ENCODE assay signal across 18 cellular contexts in the genomic region with DNA sequence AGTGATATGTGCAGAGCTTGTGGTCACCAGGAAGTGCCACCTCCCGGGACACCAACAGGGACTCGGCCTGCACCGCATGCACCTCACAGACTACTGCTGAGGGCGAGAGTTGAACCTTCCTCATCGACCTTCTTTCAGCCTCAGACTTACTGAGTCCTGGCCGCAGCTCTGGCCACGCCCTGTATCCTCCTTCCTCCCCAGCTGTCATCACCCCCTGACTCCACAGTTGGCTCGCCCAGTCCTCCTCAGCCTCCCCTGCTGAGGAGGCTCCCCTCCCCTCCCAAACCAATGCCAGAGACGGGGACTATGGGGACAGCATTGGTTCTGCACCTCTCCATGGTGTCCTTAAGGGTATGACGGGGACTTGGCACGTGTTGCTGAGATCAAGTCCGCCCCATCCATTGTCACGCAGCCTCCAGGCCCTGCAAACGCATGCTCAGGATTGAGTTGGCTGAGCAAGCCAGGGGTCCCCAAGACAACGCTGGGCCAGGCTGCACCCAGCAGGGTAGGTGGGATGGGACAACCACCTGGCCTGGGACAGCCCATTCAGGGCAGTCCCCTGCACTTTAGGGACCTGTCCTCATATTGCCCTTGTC. TPM values are rescaled to one million over a fixed set of nuclear protein-coding genes. Genes with fewer than 3 reads are reported as not detected.
A peak's percentile ranks its signal among the peaks of the same experiment; 100 is the strongest.
DNase-seq lines count a peak whose midpoint lies in the region; ATAC-seq, FAIRE-seq and TF ChIP-seq lines count a peak whose summit lies in the region.
"Had no signal": no experiment of that assay in that cellular context is flagged by ENCODE, and none has a peak within 500 bp of the region (broad histone marks: within the 10 kb centered on the region; RNA-seq: fewer than 3 reads in every experiment).

No MANE protein-coding gene starts in this region.

- DNase-seq in DND-41 (no peak), K562 (ENCODE audit: extremely low read depth in 1 of 4, low spot score in 3 of 4) (peak in 2 of 4 experiments; percentile 45 to 47), SHP77 (lab: John Stamatoyannopoulos, UW) (no peak), uterus (no peak), DMS53 treated with DMSO at 0.1 percent for 48 hours (lab: John Stamatoyannopoulos, UW; ENCODE audit: unreplicated experiment) (no peak)
- DNase-seq in stimulated activated effector memory CD8-positive, alpha-beta T cell treated with anti-CD3 and anti-CD28 coated beads, Interleukin-12 subunit alpha, Interleukin-12 subunit beta, amount 100 ng/mL, for 72 hours (ENCODE audit: low spot score in 2 of 2) = no peak
- DNase-seq: AML-193; Caco-2; CD4-positive, alpha-beta T cell; DMS79; GF-D8; KBM-7 had no signal

- H3K79me2 ChIP-seq in DND-41 (ENCODE audit: insufficient read depth, low read length) (no peaks in the 10 kb centered on the region), K562 (ENCODE audit: control insufficient read depth, insufficient read depth, low read length) (no peaks in the 10 kb centered on the region)

- no TSS peak for BruUV-seq in K562 (replicated peaks; lab: Mats Ljungman, UMichigan)

- TF ChIP-seq POLR2A in K562 (conservative IDR thresholded peaks at IDR 0.05) = no peak
- TF ChIP-seq POLR2A in uterus (IDR thresholded peaks at IDR 0.05) = no peak

- H4K20me1 ChIP-seq in DND-41 (ENCODE audit: insufficient read depth, low read length) (peaks cover 3% of the 10 kb centered on the region; the same call in 1 of the 2 replicates), K562 (replicated peaks; ENCODE audit: control insufficient read depth, insufficient read depth, low read length) (peaks cover 5% of the 10 kb centered on the region)

- peaks cover 6% of the 10 kb centered on the region for H3K4me1 Mint-ChIP-seq in stimulated activated effector memory CD8-positive, alpha-beta T cell treated with anti-CD3 and anti-CD28 coated beads, Interleukin-12 subunit alpha, Interleukin-12 subunit beta, amount 100 ng/mL, for 72 hours

- H3K4me2 ChIP-seq in DND-41 (ENCODE audit: insufficient read depth, low read length) = no peak overlapping the region
- H3K4me2 ChIP-seq in K562 (ENCODE audit: insufficient read depth, low read length) = no peak overlapping the region

- no peaks in the 10 kb centered on the region for H3K9me3 Mint-ChIP-seq in stimulated activated effector memory CD8-positive, alpha-beta T cell treated with anti-CD3 and anti-CD28 coated beads, Interleukin-12 subunit alpha, Interleukin-12 subunit beta, amount 100 ng/mL, for 72 hours
- H3K9me3 Mint-ChIP-seq: CD4-positive, alpha-beta T cell had no signal

- no peak for TF ChIP-seq EP300 in K562 (IDR thresholded peaks at IDR 0.05; ENCODE audit: low read length)

- H3K4me3 Mint-ChIP-seq in stimulated activated effector memory CD8-positive, alpha-beta T cell treated with anti-CD3 and anti-CD28 coated beads, Interleukin-12 subunit alpha, Interleukin-12 subunit beta, amount 100 ng/mL, for 72 hours = no peak overlapping the region
- H3K4me3 Mint-ChIP-seq: CD4-positive, alpha-beta T cell had no signal

- TF ChIP-seq RAD21 in K562 (CRISPR knock-in tag; conservative IDR thresholded peaks at IDR 0.05 in 1 of 2, IDR thresholded peaks at IDR 0.05 in 1 of 2) = no peak

- H3K36me3 ChIP-seq in DND-41 (ENCODE audit: insufficient read depth, low read length) (no peaks in the 10 kb centered on the region), HEK293 (ENCODE audit: control insufficient read depth in 2 of 2, insufficient read depth in 1 of 2, low read length in 2 of 2) (no peaks in the 10 kb centered on the region), K562 (ENCODE audit: control insufficient read depth, insufficient read depth, low read length) (no peaks in the 10 kb centered on the region), uterus (no peaks in the 10 kb centered on the region)
- H3K36me3 ChIP-seq: HAP-1 had no signal

- 0 out of 3 replicates have a peak, but pooled peaks have one; percentile 27 for ATAC-seq in DND-41 (ENCODE audit: insufficient read depth, low read depth)
- peak; percentile 70 for ATAC-seq in K562
- peak; percentile 24 for ATAC-seq in stimulated activated effector memory CD8-positive, alpha-beta T cell treated with anti-CD3 and anti-CD28 coated beads, Interleukin-12 subunit alpha, Interleukin-12 subunit beta, amount 100 ng/mL, for 72 hours

- 11% methylated on average over 15 of the region's 15 CpGs for WGBS in K562 (ENCODE audit: insufficient coverage, low coverage, missing lambda C conversion rate)

- FAIRE-seq in K562 (lab: Jason Lieb, UNC) = no peak
- FAIRE-seq: A204.1, D721Med had no signal

- TF ChIP-seq CTCF in DND-41 (IDR thresholded peaks at IDR 0.05; ENCODE audit: borderline replicate concordance, extremely low read depth, low read length, poor library complexity, severe bottlenecking) (no peak), HEK293 (tag by site-specific recombination; IDR thresholded peaks at IDR 0.05) (no peak), K562 (IDR thresholded peaks at IDR 0.05 in 2 of 3, conservative IDR thresholded peaks at IDR 0.05 in 1 of 3; ENCODE audit: insufficient read depth in 2 of 3, low read depth in 1 of 3, low read length in 3 of 3) (no peak), uterus (IDR thresholded peaks at IDR 0.05) (no peak)

- H3K27ac ChIP-seq in DND-41 (ENCODE audit: low read length) (no peak overlapping the region), HEK293 (ENCODE audit: extremely low read depth, low read depth, low read length) (no peak overlapping the region), K562 (ENCODE audit: extremely low read depth, low read depth, low read length) (no peak overlapping the region), uterus (no peak overlapping the region)
- H3K27ac ChIP-seq: C4-2B, HL-60 had no signal

- no peaks in the 10 kb centered on the region for H3K27me3 ChIP-seq in DND-41 (ENCODE audit: insufficient read depth, low read length, poor library complexity)
- H3K27me3 ChIP-seq in K562 (ENCODE audit: control insufficient read depth in 2 of 2, insufficient read depth in 2 of 2, low read length in 2 of 2) = peaks cover 7 to 27% of the 10 kb centered on the region in 2 experiments; a peak in 4 of 5 replicates
- H3K27me3 ChIP-seq in uterus = no peaks in the 10 kb centered on the region

- H3K9me3 ChIP-seq in DND-41 (ENCODE audit: insufficient read depth, low read length, severe bottlenecking) = no peaks in the 10 kb centered on the region
- H3K9me3 ChIP-seq in HEK293 (ENCODE audit: control insufficient read depth, insufficient read depth, low read depth, low read length) = no peaks in the 10 kb centered on the region
- H3K9me3 ChIP-seq in K562 (replicated peaks; ENCODE audit: control insufficient read depth, insufficient read depth, low read depth, low read length) = no peaks in the 10 kb centered on the region
- H3K9me3 ChIP-seq in uterus = no peaks in the 10 kb centered on the region
- H3K9me3 ChIP-seq: Caco-2, HAP-1 had no signal

- H3K4me3 ChIP-seq in DND-41 (ENCODE audit: low read depth in 1 of 2, low read length in 2 of 2) (no peak overlapping the region), HEK293 (ENCODE audit: low read depth, low read length) (no peak overlapping the region), K562 (no peak overlapping the region), uterus (no peak overlapping the region)
- H3K4me3 ChIP-seq: HAP-1 had no signal

- POLR2A ChIA-PET in HEK293 (lab: Yijun Ruan, JAX) = no interaction called here
- POLR2A ChIA-PET in K562 (lab: Yijun Ruan, JAX) = no interaction called here

- in situ Hi-C loops in K562 (cut with MboI) = loop anchor here (10.0 kb wide), 1 partner anchor 225 kb away; no protein-coding TSS in a partner anchor

- CTCF ChIA-PET in HEK293 (lab: Yijun Ruan, JAX) = no interaction called here
- CTCF ChIA-PET in K562 (lab: Yijun Ruan, JAX; ENCODE audit: low intra/inter-chr PET ratio) = no interaction called here

- peak overlapping the region; percentile 64 for H3K27ac Mint-ChIP-seq in stimulated activated effector memory CD8-positive, alpha-beta T cell treated with anti-CD3 and anti-CD28 coated beads, Interleukin-12 subunit alpha, Interleukin-12 subunit beta, amount 100 ng/mL, for 72 hours
- H3K27ac Mint-ChIP-seq: CD4-positive, alpha-beta T cell had no signal

- no peak overlapping the region for H3K9ac ChIP-seq in DND-41 (ENCODE audit: low read depth, low read length)
- 0 out of 4 replicates have a peak overlapping the region, but pooled peaks of 1 of the 2 experiments have one; percentile 52 for H3K9ac ChIP-seq in K562 (ENCODE audit: insufficient read depth in 1 of 2, low read depth in 2 of 2, low read length in 2 of 2)

- peaks cover 7% of the 10 kb centered on the region for H3K36me3 Mint-ChIP-seq in stimulated activated effector memory CD8-positive, alpha-beta T cell treated with anti-CD3 and anti-CD28 coated beads, Interleukin-12 subunit alpha, Interleukin-12 subunit beta, amount 100 ng/mL, for 72 hours

- H3K4me1 ChIP-seq in DND-41 (ENCODE audit: insufficient read depth, low read length) (no peaks in the 10 kb centered on the region), HEK293 (ENCODE audit: control insufficient read depth, insufficient read depth, low read length) (no peaks in the 10 kb centered on the region), K562 (replicated peaks in 1 of 2; ENCODE audit: control insufficient read depth in 2 of 2, insufficient read depth in 2 of 2, low read length in 2 of 2) (peaks cover 0 to 12% of the 10 kb centered on the region in 2 experiments; a peak in 2 of 5 replicates), uterus (no peaks in the 10 kb centered on the region)
- H3K4me1 ChIP-seq: Caco-2, HAP-1 had no signal

- intact Hi-C loops in K562 (cut with micrococcal nuclease) = no loop called here
- intact Hi-C loops in uterus (cut with DNase I; ENCODE audit: low total_unique reads) = no loop called here

- peaks cover 4% of the 10 kb centered on the region for H3K9me1 ChIP-seq in K562 (ENCODE audit: control insufficient read depth, insufficient read depth, low read length)

- H2AFZ ChIP-seq in DND-41 (ENCODE audit: low read depth, low read length) = no peak overlapping the region
- no peak overlapping the region for H2AFZ ChIP-seq in K562 (ENCODE audit: low read depth, low read length)

RNA-seq across cellular contexts. Expression of gene YKT6, which starts 49.0 kb away (rescaled TPM):
- 52.9 and 122 TPM in 2 replicates for total RNA-seq in K562 (2011; cell fraction: chromatin; rRNA removed; ENCODE audit: low replicate concordance)
- total RNA-seq in K562 (2011; cell fraction: nucleolus; rRNA removed) = 80.8 and 98.2 TPM in 2 replicates
- 90.6 and 91.5 TPM in 2 replicates for total RNA-seq in K562 (2011; cell fraction: nucleoplasm; rRNA removed)
- total RNA-seq in K562 (2014; rRNA removed) (82.0 and 96.9 TPM in 2 replicates), K562 (2014; rRNA removed; fragmentation: Illumina TruSeq; extraction: Trizol) (52.0 and 57.7 TPM in 2 replicates), K562 (2015; rRNA removed; fragmentation: Illumina TruSeq; extraction: Trizol) (56.9 and 59.5 TPM in 2 replicates), K562 (2021) (73.2 and 80.6 TPM in 2 replicates), uterus (10 to 100 TPM; 12.4 to 85.3 (median 49.4) TPM)
- polyA plus RNA-seq in K562 (2011; rRNA removed) (90.6 and 96.8 TPM in 2 replicates), K562 (2014; fragmentation: Illumina TruSeq; extraction: Trizol) (73.0 and 80.6 TPM in 2 replicates), K562 (2014; fragmentation: Nextera tagmentation; extraction: Ambion mirVana) (1 to 10 TPM; 1.6 to 2.8 TPM), K562 (2014; rRNA removed) (75.1 and 96.5 TPM in 2 replicates)
- 88.6 and 98.5 TPM in 2 replicates for polyA plus RNA-seq in K562 (2011; cell fraction: cytosol; rRNA removed)
- 128 and 156 TPM in 2 replicates for polyA plus RNA-seq in K562 (2011; cell fraction: nucleus; rRNA removed)
- 75.1 and 76.7 TPM in 2 replicates for polyA plus RNA-seq in K562 (2012)
- polyA minus RNA-seq in K562 (2011; rRNA and poly(A)+ RNA removed) = 46.0 and 54.8 TPM in 2 replicates
- 25.1 and 28.8 TPM in 2 replicates for polyA minus RNA-seq in K562 (2011; cell fraction: cytosol; rRNA and poly(A)+ RNA removed)
- 46.4 and 60.2 TPM in 2 replicates for polyA minus RNA-seq in K562 (2011; cell fraction: nucleus; rRNA and poly(A)+ RNA removed)
